1 cellular context compared by ENCODE assay signal in the genomic region with DNA sequence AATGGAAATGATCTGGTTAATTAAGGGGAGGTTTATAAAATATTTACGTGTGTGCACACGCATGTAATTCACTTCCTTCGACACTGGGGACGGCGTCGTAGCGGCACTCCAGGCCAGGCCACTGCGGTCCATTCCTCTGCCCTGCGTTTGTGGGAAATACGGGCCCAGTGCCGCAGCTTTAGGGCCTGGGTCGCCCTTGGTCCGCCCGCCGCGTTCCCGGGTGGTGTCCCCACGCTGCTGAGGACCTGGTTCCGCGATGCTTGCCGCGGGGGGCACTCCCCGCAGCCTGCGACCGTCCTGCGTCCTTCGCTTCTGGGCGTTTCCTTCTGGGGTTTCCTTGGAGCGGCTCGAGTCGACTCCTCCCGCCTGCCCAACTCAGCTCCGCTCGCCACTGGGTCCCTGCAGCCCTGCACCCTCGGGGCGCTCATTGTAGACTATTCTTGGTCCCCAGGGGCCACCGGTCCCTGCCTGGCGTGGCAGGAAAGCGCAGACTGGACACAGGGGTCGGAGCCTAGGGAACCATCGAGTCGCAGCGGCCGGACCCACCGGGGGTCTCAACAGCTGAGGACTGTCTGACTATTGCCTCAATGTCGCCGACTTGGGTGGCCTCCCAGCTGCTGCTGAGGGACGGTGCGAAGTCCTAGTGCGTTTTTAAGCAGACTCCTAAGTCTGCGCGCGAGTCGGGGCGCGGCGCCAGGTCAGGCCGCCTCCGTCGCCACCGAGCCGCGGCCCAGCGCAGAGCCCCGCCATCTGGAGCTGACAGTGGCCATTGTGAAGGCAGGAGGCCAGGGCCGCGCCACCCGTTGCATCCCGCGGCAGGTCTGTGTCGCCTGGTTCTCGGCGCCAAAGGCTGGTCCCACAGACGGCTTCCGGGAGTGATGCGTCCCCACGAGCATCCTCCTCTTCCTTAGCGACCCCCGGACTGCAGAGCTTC.
TF ChIP-seq lines count a peak whose summit lies in the region.

No MANE protein-coding gene starts in this region.

TF ChIP-seq in GM23338, 12 proteins besides CTCF, POLR2A, EP300 and RAD21 (continued from another document):
- TF ChIP-seq, protein P1, sequence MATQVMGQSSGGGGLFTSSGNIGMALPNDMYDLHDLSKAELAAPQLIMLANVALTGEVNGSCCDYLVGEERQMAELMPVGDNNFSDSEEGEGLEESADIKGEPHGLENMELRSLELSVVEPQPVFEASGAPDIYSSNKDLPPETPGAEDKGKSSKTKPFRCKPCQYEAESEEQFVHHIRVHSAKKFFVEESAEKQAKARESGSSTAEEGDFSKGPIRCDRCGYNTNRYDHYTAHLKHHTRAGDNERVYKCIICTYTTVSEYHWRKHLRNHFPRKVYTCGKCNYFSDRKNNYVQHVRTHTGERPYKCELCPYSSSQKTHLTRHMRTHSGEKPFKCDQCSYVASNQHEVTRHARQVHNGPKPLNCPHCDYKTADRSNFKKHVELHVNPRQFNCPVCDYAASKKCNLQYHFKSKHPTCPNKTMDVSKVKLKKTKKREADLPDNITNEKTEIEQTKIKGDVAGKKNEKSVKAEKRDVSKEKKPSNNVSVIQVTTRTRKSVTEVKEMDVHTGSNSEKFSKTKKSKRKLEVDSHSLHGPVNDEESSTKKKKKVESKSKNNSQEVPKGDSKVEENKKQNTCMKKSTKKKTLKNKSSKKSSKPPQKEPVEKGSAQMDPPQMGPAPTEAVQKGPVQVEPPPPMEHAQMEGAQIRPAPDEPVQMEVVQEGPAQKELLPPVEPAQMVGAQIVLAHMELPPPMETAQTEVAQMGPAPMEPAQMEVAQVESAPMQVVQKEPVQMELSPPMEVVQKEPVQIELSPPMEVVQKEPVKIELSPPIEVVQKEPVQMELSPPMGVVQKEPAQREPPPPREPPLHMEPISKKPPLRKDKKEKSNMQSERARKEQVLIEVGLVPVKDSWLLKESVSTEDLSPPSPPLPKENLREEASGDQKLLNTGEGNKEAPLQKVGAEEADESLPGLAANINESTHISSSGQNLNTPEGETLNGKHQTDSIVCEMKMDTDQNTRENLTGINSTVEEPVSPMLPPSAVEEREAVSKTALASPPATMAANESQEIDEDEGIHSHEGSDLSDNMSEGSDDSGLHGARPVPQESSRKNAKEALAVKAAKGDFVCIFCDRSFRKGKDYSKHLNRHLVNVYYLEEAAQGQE (IDR thresholded peaks at IDR 0.05; ENCODE audit: unreplicated experiment): no peak
TF ChIP-seq in GM23338: peak in this region for 2.
